8 cellular contexts compared by ENCODE assay signal in the genomic region with DNA sequence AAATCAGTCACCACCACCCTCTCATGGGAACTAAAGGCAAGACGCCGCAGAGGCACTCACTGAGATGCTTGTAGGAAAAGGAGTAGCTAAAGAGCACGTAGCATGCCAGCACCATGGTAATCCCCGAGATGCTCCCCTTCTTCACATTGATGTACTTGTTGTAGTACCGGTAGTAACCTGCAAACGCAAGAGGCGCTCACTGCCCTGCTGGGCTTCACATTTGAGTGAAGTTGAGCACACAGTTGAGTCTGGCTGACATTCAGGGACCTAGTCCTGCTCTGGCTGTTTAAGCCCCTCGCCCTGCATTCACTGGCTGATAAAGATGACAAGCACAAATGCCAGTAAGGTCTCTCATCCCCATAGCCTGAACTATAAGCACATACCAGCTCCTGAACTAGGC. TPM values are rescaled to one million over a fixed set of nuclear protein-coding genes. Genes with fewer than 3 reads are reported as not detected.
DNase-seq lines count a peak whose midpoint lies in the region; ATAC-seq and TF ChIP-seq lines count a peak whose summit lies in the region.

No MANE protein-coding gene starts in this region.

- peaks cover 57% of the 10 kb centered on the region for H3K79me2 ChIP-seq in fibroblast of lung (ENCODE audit: control insufficient read depth, insufficient read depth, low read length)

- no peaks in the 10 kb centered on the region for H3K4me1 ChIP-seq in fibroblast of lung (ENCODE audit: control insufficient read depth, extremely low read depth, insufficient read depth, low read length)
- peaks cover 0 to 4% of the 10 kb centered on the region in 2 donors for H3K4me1 ChIP-seq in uterus

- no peak overlapping the region for H3K9ac ChIP-seq in fibroblast of lung (ENCODE audit: insufficient read depth, low read length)

- DNase-seq in AG10803 (ENCODE audit: low read depth): peak; percentile 20
- no peak for DNase-seq in GM20000 (ENCODE audit: low spot score)
- DNase-seq in SKM-1 (lab: John Stamatoyannopoulos, UW; ENCODE audit: unreplicated experiment): peak; percentile 27
- DNase-seq in fibroblast of lung (ENCODE audit: low read depth in 2 of 2): no peak
- DNase-seq in uterus: no peak
- DNase-seq in middle frontal gyrus (ENCODE audit: extremely low spot score, low spot score): no peak

- intact Hi-C loops in uterus (cut with DNase I; ENCODE audit: low total_unique reads): no loop called here

- no peak for ATAC-seq in HG03354 (IDR thresholded peaks at IDR 0.05; ENCODE audit: poor library complexity, severe bottlenecking, unreplicated experiment)
- ATAC-seq in HG03521 (IDR thresholded peaks at IDR 0.05; ENCODE audit: unreplicated experiment): no peak

- no peak for TF ChIP-seq POLR2A in uterus (IDR thresholded peaks at IDR 0.05)

- no peak overlapping the region for H3K4me2 ChIP-seq in fibroblast of lung (ENCODE audit: extremely low read depth, insufficient read depth, low read length)

- H3K36me3 ChIP-seq in fibroblast of lung (ENCODE audit: control insufficient read depth, insufficient read depth, low read length) (peaks cover 16% of the 10 kb centered on the region), uterus (no peaks in the 10 kb centered on the region)

- TF ChIP-seq CTCF in AG10803 (conservative IDR thresholded peaks at IDR 0.05; ENCODE audit: low read length) (peak; percentile 43), GM20000 (IDR thresholded peaks at IDR 0.05; ENCODE audit: extremely low read depth, missing control alignments) (peak; percentile 27), fibroblast of lung (conservative IDR thresholded peaks at IDR 0.05 in 1 of 2, IDR thresholded peaks at IDR 0.05 in 1 of 2; ENCODE audit: low read depth in 1 of 2, low read length in 2 of 2) (peak; percentile 17 to 43), uterus (IDR thresholded peaks at IDR 0.05) (no peak)

- no peaks in the 10 kb centered on the region for H3K9me3 ChIP-seq in fibroblast of lung (ENCODE audit: control insufficient read depth, insufficient read depth, low read depth, low read length)
- no peaks in the 10 kb centered on the region for H3K9me3 ChIP-seq in uterus

- H3K4me3 ChIP-seq in AG10803 (ENCODE audit: low read length): no peak overlapping the region
- H3K4me3 ChIP-seq in fibroblast of lung (replicated peaks in 1 of 4; ENCODE audit: control extremely low read depth in 1 of 4, insufficient read depth in 1 of 4, low read depth in 3 of 4, low read length in 4 of 4): no peak overlapping the region
- H3K4me3 ChIP-seq in uterus: no peak overlapping the region

- no peak overlapping the region for H2AFZ ChIP-seq in fibroblast of lung (ENCODE audit: low read length)

- no peaks in the 10 kb centered on the region for H4K20me1 ChIP-seq in fibroblast of lung (ENCODE audit: control insufficient read depth, extremely low read depth, insufficient read depth, low read length)

- H3K27ac ChIP-seq in fibroblast of lung (ENCODE audit: insufficient read depth, low read length) (no peak overlapping the region), uterus (no peak overlapping the region)

- H3K27me3 ChIP-seq in fibroblast of lung (ENCODE audit: control insufficient read depth, insufficient read depth, low read length) (no peaks in the 10 kb centered on the region), uterus (no peaks in the 10 kb centered on the region)

RNA-seq across cellular contexts. Expression of gene ATP5MF, which starts 6.9 kb away (rescaled TPM):
- total RNA-seq in fibroblast of lung (269 and 296 TPM in 2 replicates), uterus (100 to 1,000 TPM; 135 to 598 (median 384) TPM)
- polyA plus RNA-seq in fibroblast of lung: 2,326 and 2,573 TPM in 2 replicates
- polyA plus RNA-seq in fibroblast of lung (2012): 1,014 and 1,076 TPM in 2 replicates
- polyA minus RNA-seq in fibroblast of lung (ENCODE audit: low replicate concordance): 47.8 and 72.0 TPM in 2 replicates

RNA-seq across cellular contexts. Expression of gene ZNF789, which starts 13.6 kb away (rescaled TPM):
- total RNA-seq in fibroblast of lung (2.3 and 4.8 TPM in 2 replicates), uterus (10 to 100 TPM in 3 of 4 donors, 1 to 10 TPM in 1; 1.5 to 24.5 (median 16.8) TPM)
- polyA plus RNA-seq in fibroblast of lung: 5.5 and 8.7 TPM in 2 replicates
- polyA plus RNA-seq in fibroblast of lung (2012): 3.8 and 6.3 TPM in 2 replicates
- polyA minus RNA-seq in fibroblast of lung (ENCODE audit: low replicate concordance): 2.7 and 15.4 TPM in 2 replicates

RNA-seq across cellular contexts. Expression of gene CPSF4, which starts 20.3 kb away (rescaled TPM):
- total RNA-seq in fibroblast of lung (38.0 and 44.9 TPM in 2 replicates), uterus (10 to 100 TPM; 23.8 to 67.9 (median 38.4) TPM)
- polyA plus RNA-seq in fibroblast of lung: 17.3 and 21.9 TPM in 2 replicates
- polyA plus RNA-seq in fibroblast of lung (2012): 20.1 and 28.4 TPM in 2 replicates
- polyA minus RNA-seq in fibroblast of lung (ENCODE audit: low replicate concordance): 61.0 and 99.5 TPM in 2 replicates

RNA-seq across cellular contexts. Expression of gene PTCD1, which starts 20.5 kb away (rescaled TPM):
- total RNA-seq in fibroblast of lung (7.2 and 8.1 TPM in 2 replicates), uterus (10 to 100 TPM in 1 of 4 donors, 1 to 10 TPM in 3; 1.2 to 17.4 (median 7.5) TPM)
- 2.3 and 2.6 TPM in 2 replicates for polyA plus RNA-seq in fibroblast of lung
- 3.3 and 5.2 TPM in 2 replicates for polyA plus RNA-seq in fibroblast of lung (2012)
- 1.6 and 2.5 TPM in 2 replicates for polyA minus RNA-seq in fibroblast of lung (ENCODE audit: low replicate concordance)

RNA-seq across cellular contexts. Expression of gene ZNF394, which starts 41.0 kb away (rescaled TPM):
- total RNA-seq in fibroblast of lung (20.1 and 22.1 TPM in 2 replicates), uterus (10 to 100 TPM; 22.8 to 55.0 (median 43.3) TPM)
- 9.1 and 9.5 TPM in 2 replicates for polyA plus RNA-seq in fibroblast of lung
- 10.2 and 10.3 TPM in 2 replicates for polyA plus RNA-seq in fibroblast of lung (2012)
- 3.8 TPM in 2 replicates for polyA minus RNA-seq in fibroblast of lung (ENCODE audit: low replicate concordance)

Comparison
In these comparisons a context has a peak if more than half of its experiments do, and no peak if none do; other contexts are left out.
1. DNase-seq: peak in AG10803 (single experiment) and SKM-1 (single experiment); none in GM20000 (single experiment), fibroblast of lung (0 of 2), uterus (0 of 2) and middle frontal gyrus (single experiment).
2. CTCF ChIP-seq: peak in AG10803 (single experiment), GM20000 (single experiment) and fibroblast of lung (2 of 2); none in uterus (0 of 4).